Comparison of ENCODE assay signal across 9 cellular contexts in genomic region chr4:139214039-139214534, GRCh38. TPM values are rescaled to one million over a fixed set of nuclear protein-coding genes. Genes with fewer than 3 reads are reported as not detected.
DNase-seq lines count a peak whose midpoint lies in the region; ATAC-seq, FAIRE-seq and TF ChIP-seq lines count a peak whose summit lies in the region.
"Had no signal": no experiment of that assay in that cellular context is flagged by ENCODE, and none has a peak within 500 bp of the region (broad histone marks: within the 10 kb centered on the region; RNA-seq: fewer than 3 reads in every experiment).

No MANE protein-coding gene starts in this region.

- H3K4me3 ChIP-seq in upper lobe of right lung (no peak overlapping the region), trophoblast cell (ENCODE audit: low read depth, low read length) (no peak overlapping the region)

- no peak overlapping the region for H2BK120ac ChIP-seq in trophoblast cell (ENCODE audit: insufficient read depth, low read length, poor library complexity)

- no peaks in the 10 kb centered on the region for H3K79me2 ChIP-seq in trophoblast cell (ENCODE audit: control insufficient read depth, insufficient read depth, low read length, poor library complexity)

- H3K23ac ChIP-seq in trophoblast cell (ENCODE audit: low read length), result no peak overlapping the region

- H3K4me3 Mint-ChIP-seq in effector memory CD8-positive, alpha-beta T cell, result no peak overlapping the region

- FAIRE-seq in frontal cortex (lab: Jason Lieb, UNC), result no peak

- H3K9me3 Mint-ChIP-seq in effector memory CD8-positive, alpha-beta T cell, result no peaks in the 10 kb centered on the region

- intact Hi-C loops in upper lobe of right lung (cut with DNase I), result no loop called here

- H2BK5ac ChIP-seq in trophoblast cell (ENCODE audit: low read depth, low read length, poor library complexity), result no peak overlapping the region

- H4K12ac ChIP-seq in trophoblast cell (ENCODE audit: low read depth, low read length), result no peak overlapping the region

- H2AFZ ChIP-seq in trophoblast cell (ENCODE audit: insufficient read depth, low read length, poor library complexity), result no peak overlapping the region

- H3K14ac ChIP-seq in trophoblast cell (ENCODE audit: low read length), result no peak overlapping the region

- no peaks in the 10 kb centered on the region for H3K9me3 ChIP-seq in upper lobe of right lung
- H3K9me3 ChIP-seq in trophoblast cell (ENCODE audit: insufficient read depth, low read depth, low read length), result no peaks in the 10 kb centered on the region

- WGBS in trophoblast cell (ENCODE audit: extremely low coverage, insufficient coverage, insufficient read length), result no CpG with 5 or more reads among the region's 7 CpGs

- no peaks in the 10 kb centered on the region for H3K79me1 ChIP-seq in trophoblast cell (ENCODE audit: low read length)

- H4K8ac ChIP-seq in trophoblast cell (ENCODE audit: low read depth, low read length), result no peak overlapping the region

- no peaks in the 10 kb centered on the region for H3K27me3 ChIP-seq in upper lobe of right lung
- no peaks in the 10 kb centered on the region for H3K27me3 ChIP-seq in trophoblast cell (ENCODE audit: insufficient read depth, low read length)

- H3K27ac Mint-ChIP-seq in effector memory CD8-positive, alpha-beta T cell, result no peak overlapping the region

- no peaks in the 10 kb centered on the region for H3K4me1 Mint-ChIP-seq in effector memory CD8-positive, alpha-beta T cell (ENCODE audit: low read depth in 2 of 2)

- H3K27ac ChIP-seq in upper lobe of right lung, result no peak overlapping the region
- H3K27ac ChIP-seq in trophoblast cell (ENCODE audit: low read depth, low read length), result no peak overlapping the region
- H3K27ac ChIP-seq: epithelial cell of prostate had no signal

- no peak overlapping the region for H2AK5ac ChIP-seq in trophoblast cell (ENCODE audit: low read length)

- H3K4me2 ChIP-seq in trophoblast cell (ENCODE audit: low read length), result no peak overlapping the region

- ATAC-seq in GM18870 (IDR thresholded peaks at IDR 0.05; ENCODE audit: unreplicated experiment) (peak; percentile 99), HG02623 (IDR thresholded peaks at IDR 0.05; ENCODE audit: unreplicated experiment) (peak; percentile 98), upper lobe of right lung (peak; percentile 91)
- peak; percentile 46 for ATAC-seq in effector memory CD8-positive, alpha-beta T cell (replicated peaks)

- DNase-seq in NAMALWA (ENCODE audit: low spot score) (peak; percentile 95), upper lobe of right lung (no peak), trophoblast cell (no peak), frontal cortex (ENCODE audit: low spot score in 2 of 2) (no peak), NCI-H345 (lab: John Stamatoyannopoulos, UW) (no peak)
- no peak for DNase-seq in effector memory CD8-positive, alpha-beta T cell

- TF ChIP-seq CTCF in upper lobe of right lung (IDR thresholded peaks at IDR 0.05), result no peak

- no peak overlapping the region for H2BK12ac ChIP-seq in trophoblast cell (ENCODE audit: low read length)

- no peak overlapping the region for H3K4ac ChIP-seq in trophoblast cell (ENCODE audit: low read depth, low read length)

- no peak overlapping the region for H3K18ac ChIP-seq in trophoblast cell (ENCODE audit: low read length)

- no peak overlapping the region for H4K91ac ChIP-seq in trophoblast cell (ENCODE audit: low read depth, low read length)

- H3K36me3 ChIP-seq in upper lobe of right lung, result no peaks in the 10 kb centered on the region
- H3K36me3 ChIP-seq in trophoblast cell (ENCODE audit: control insufficient read depth in 1 of 2, insufficient read depth in 2 of 2, low read length in 2 of 2), result no peaks in the 10 kb centered on the region

- H3K4me1 ChIP-seq in upper lobe of right lung (no peaks in the 10 kb centered on the region), trophoblast cell (ENCODE audit: control insufficient read depth in 1 of 2, insufficient read depth in 2 of 2, low read length in 2 of 2) (peaks cover 0 to 2% of the 10 kb centered on the region in 2 experiments)

- no peaks in the 10 kb centered on the region for H3K27me3 Mint-ChIP-seq in effector memory CD8-positive, alpha-beta T cell

- no peak overlapping the region for H3K9ac ChIP-seq in trophoblast cell (ENCODE audit: low read length)

- no peaks in the 10 kb centered on the region for H3K36me3 Mint-ChIP-seq in effector memory CD8-positive, alpha-beta T cell (ENCODE audit: insufficient read depth)

RNA-seq across cellular contexts. Expression of gene ELF2, which starts 37.1 kb away (rescaled TPM):
- total RNA-seq in upper lobe of right lung (48.2 TPM), frontal cortex (141 TPM)
- polyA plus RNA-seq in trophoblast cell (2013), result 19.5 and 21.8 TPM in 2 replicates

Comparison
In these comparisons a context has a peak if more than half of its experiments do, and no peak if none do; other contexts are left out.
1. ATAC-seq: peak in every context shown above with its lines; median percentile 99 in GM18870; 98 in HG02623; 91 in upper lobe of right lung; 46 in effector memory CD8-positive, alpha-beta T cell.